19 cellular contexts compared by ENCODE assay signal in the genomic region with DNA sequence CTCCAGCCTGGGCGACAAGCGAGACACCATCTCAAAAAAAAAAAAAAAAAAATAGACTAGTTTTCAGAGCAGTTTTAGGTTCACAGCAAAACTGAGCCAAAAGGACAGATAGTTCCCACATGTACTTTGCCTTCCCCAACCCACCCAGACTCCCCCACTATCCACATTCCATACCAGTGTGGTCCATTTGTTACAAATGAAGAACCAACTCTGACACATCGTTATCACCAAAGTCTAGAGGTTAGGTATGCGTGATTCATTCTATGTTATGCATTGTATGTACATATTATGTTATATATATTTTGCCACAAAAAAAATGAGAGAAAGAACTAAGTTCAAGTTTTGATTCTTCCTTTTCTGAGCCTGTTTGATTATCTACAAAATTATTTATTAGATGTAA. TPM values are rescaled to one million over a fixed set of nuclear protein-coding genes. Genes with fewer than 3 reads are reported as not detected.
DNase-seq lines count a peak whose midpoint lies in the region; ATAC-seq and TF ChIP-seq lines count a peak whose summit lies in the region.
"Had no signal": no experiment of that assay in that cellular context is flagged by ENCODE, and none has a peak within 500 bp of the region (broad histone marks: within the 10 kb centered on the region; RNA-seq: fewer than 3 reads in every experiment).

No MANE protein-coding gene starts in this region.

- no peak for TF ChIP-seq CTCF in fibroblast of pulmonary artery (IDR thresholded peaks at IDR 0.05; ENCODE audit: low read length, missing control alignments)
- TF ChIP-seq CTCF in GM23338 (conservative IDR thresholded peaks at IDR 0.05; ENCODE audit: low read depth in 2 of 2): no peak

- H3K27ac Mint-ChIP-seq in activated T-cell treated with anti-CD3 and anti-CD28 coated beads, Interleukin-2, amount 50 U/mL, for 24 hours: peak overlapping the region; percentile 64
- no peak overlapping the region for H3K27ac Mint-ChIP-seq in GM23338

- peaks cover 32% of the 10 kb centered on the region; the same call in 1 of the 2 replicates for H3K36me3 ChIP-seq in GM23338 (ENCODE audit: insufficient read depth)
- peaks cover 0 to 3% of the 10 kb centered on the region in 2 donors for H3K36me3 ChIP-seq in aorta (ENCODE audit: control insufficient read depth in 1 of 2, insufficient read depth in 2 of 2, low read length in 1 of 2)

- H3K27ac ChIP-seq in GM23338 (ENCODE audit: low read depth) (no peak overlapping the region), aorta (ENCODE audit: low read depth in 1 of 2, low read length in 2 of 2) (no peak overlapping the region)
- H3K27ac ChIP-seq: 22Rv1 had no signal

- no peaks in the 10 kb centered on the region for H3K27me3 Mint-ChIP-seq in activated T-cell treated with anti-CD3 and anti-CD28 coated beads, Interleukin-2, amount 50 U/mL, for 24 hours
- H3K27me3 Mint-ChIP-seq in GM23338 (ENCODE audit: insufficient read depth, low read depth, poor library complexity): no peaks in the 10 kb centered on the region

- H3K27me3 ChIP-seq in GM23338 (ENCODE audit: insufficient read depth): no peaks in the 10 kb centered on the region
- H3K27me3 ChIP-seq in aorta (ENCODE audit: control insufficient read depth in 1 of 2, insufficient read depth in 2 of 2, low read length in 1 of 2): no peaks in the 10 kb centered on the region

- ATAC-seq in GM23338: no peak
- no peak for ATAC-seq in aorta (ENCODE audit: low FRiP score)
- ATAC-seq in GM21360 (IDR thresholded peaks at IDR 0.05; ENCODE audit: unreplicated experiment): no peak
- ATAC-seq: PC-3 had no signal

- no peak overlapping the region for H3K4me3 ChIP-seq in fibroblast of pulmonary artery (replicated peaks; ENCODE audit: low read depth, low read length)
- no peak overlapping the region for H3K4me3 ChIP-seq in GM23338
- H3K4me3 ChIP-seq in aorta (ENCODE audit: low read length in 2 of 2): no peak overlapping the region
- H3K4me3 ChIP-seq: HAP-1 had no signal

- no peaks in the 10 kb centered on the region for H3K9me3 Mint-ChIP-seq in activated T-cell treated with anti-CD3 and anti-CD28 coated beads, Interleukin-2, amount 50 U/mL, for 24 hours
- H3K9me3 Mint-ChIP-seq in GM23338: no peaks in the 10 kb centered on the region
- H3K9me3 Mint-ChIP-seq: CD14-positive monocyte had no signal

- H3K9me2 ChIP-seq in GM23338 (ENCODE audit: insufficient read depth): no peaks in the 10 kb centered on the region

- H3K4me1 ChIP-seq in GM23338 (ENCODE audit: insufficient read depth) (no peaks in the 10 kb centered on the region), aorta (ENCODE audit: control insufficient read depth in 1 of 2, insufficient read depth in 2 of 2, low read length in 2 of 2) (peaks cover 0 to 2% of the 10 kb centered on the region in 2 donors)

- no peaks in the 10 kb centered on the region; the same call in none of the 2 replicates for H4K20me1 ChIP-seq in GM23338 (replicated peaks; ENCODE audit: insufficient read depth)

- H3K9me3 ChIP-seq in aorta (ENCODE audit: control insufficient read depth, low read length): no peaks in the 10 kb centered on the region
- H3K9me3 ChIP-seq: HAP-1 had no signal

- H3K4me3 Mint-ChIP-seq in activated T-cell treated with anti-CD3 and anti-CD28 coated beads, Interleukin-2, amount 50 U/mL, for 24 hours: no peak overlapping the region
- H3K4me3 Mint-ChIP-seq in GM23338: no peak overlapping the region
- H3K4me3 Mint-ChIP-seq: CD14-positive monocyte had no signal

- H3K4me2 ChIP-seq in GM23338: no peak overlapping the region

- peaks cover 69% of the 10 kb centered on the region for H3K36me3 Mint-ChIP-seq in activated T-cell treated with anti-CD3 and anti-CD28 coated beads, Interleukin-2, amount 50 U/mL, for 24 hours (ENCODE audit: low read depth)
- peaks cover 48% of the 10 kb centered on the region for H3K36me3 Mint-ChIP-seq in GM23338 (ENCODE audit: low read depth)

- H3K79me2 ChIP-seq in GM23338 (replicated peaks; ENCODE audit: insufficient read depth): peaks cover 17% of the 10 kb centered on the region

- no peak overlapping the region for H2AFZ ChIP-seq in GM23338

- no peak for DNase-seq in activated T-cell treated with anti-CD3 and anti-CD28 coated beads, Interleukin-2, amount 50 U/mL, for 24 hours
- no peak for DNase-seq in activated T-cell treated with anti-CD3 and anti-CD28 coated beads for 4 hours
- peak; percentile 74 for DNase-seq in amniotic epithelial cell (ENCODE audit: low read depth)
- DNase-seq in fibroblast of pulmonary artery (ENCODE audit: low read depth): peak; percentile 29
- no peak for DNase-seq in GM23338 (ENCODE audit: low spot score)
- no peak for DNase-seq in aorta
- DNase-seq in dermis blood vessel endothelial cell: no peak
- DNase-seq: DMS79 treated with DMSO at 0.1 percent for 48 hours, NCI-H1694 treated with DMSO at 0.1 percent for 48 hours, NCI-H510A, NCI-H774, RPMI8226 had no signal

- intact Hi-C loops in aorta (cut with DNase I): loop anchor here in 1 of 2 donors (10.0 kb wide), 1 partner anchor 92 kb away; no protein-coding TSS in a partner anchor

- peaks cover 47% of the 10 kb centered on the region for H3K4me1 Mint-ChIP-seq in activated T-cell treated with anti-CD3 and anti-CD28 coated beads, Interleukin-2, amount 50 U/mL, for 24 hours (ENCODE audit: low read depth)
- H3K4me1 Mint-ChIP-seq in GM23338: 0 out of 3 replicates have a peak, but pooled peaks cover 5% of the 10 kb centered on the region

- WGBS in aorta, 2 donors: 78 to 96% methylated on average over 4 of the region's 4 CpGs

- no peaks in the 10 kb centered on the region for H3F3A ChIP-seq in GM23338 (replicated peaks; ENCODE audit: low read depth)

TF ChIP-seq in GM23338, 12 proteins besides CTCF, POLR2A, EP300 and RAD21 (continues in another document):
- no peak for TF ChIP-seq CREB1 (CRISPR knock-in tag; IDR thresholded peaks at IDR 0.05; ENCODE audit: low read depth)
- no peak for TF ChIP-seq POLR2AphosphoS5 (IDR thresholded peaks at IDR 0.05; ENCODE audit: low read depth)
- TF ChIP-seq, protein P1, sequence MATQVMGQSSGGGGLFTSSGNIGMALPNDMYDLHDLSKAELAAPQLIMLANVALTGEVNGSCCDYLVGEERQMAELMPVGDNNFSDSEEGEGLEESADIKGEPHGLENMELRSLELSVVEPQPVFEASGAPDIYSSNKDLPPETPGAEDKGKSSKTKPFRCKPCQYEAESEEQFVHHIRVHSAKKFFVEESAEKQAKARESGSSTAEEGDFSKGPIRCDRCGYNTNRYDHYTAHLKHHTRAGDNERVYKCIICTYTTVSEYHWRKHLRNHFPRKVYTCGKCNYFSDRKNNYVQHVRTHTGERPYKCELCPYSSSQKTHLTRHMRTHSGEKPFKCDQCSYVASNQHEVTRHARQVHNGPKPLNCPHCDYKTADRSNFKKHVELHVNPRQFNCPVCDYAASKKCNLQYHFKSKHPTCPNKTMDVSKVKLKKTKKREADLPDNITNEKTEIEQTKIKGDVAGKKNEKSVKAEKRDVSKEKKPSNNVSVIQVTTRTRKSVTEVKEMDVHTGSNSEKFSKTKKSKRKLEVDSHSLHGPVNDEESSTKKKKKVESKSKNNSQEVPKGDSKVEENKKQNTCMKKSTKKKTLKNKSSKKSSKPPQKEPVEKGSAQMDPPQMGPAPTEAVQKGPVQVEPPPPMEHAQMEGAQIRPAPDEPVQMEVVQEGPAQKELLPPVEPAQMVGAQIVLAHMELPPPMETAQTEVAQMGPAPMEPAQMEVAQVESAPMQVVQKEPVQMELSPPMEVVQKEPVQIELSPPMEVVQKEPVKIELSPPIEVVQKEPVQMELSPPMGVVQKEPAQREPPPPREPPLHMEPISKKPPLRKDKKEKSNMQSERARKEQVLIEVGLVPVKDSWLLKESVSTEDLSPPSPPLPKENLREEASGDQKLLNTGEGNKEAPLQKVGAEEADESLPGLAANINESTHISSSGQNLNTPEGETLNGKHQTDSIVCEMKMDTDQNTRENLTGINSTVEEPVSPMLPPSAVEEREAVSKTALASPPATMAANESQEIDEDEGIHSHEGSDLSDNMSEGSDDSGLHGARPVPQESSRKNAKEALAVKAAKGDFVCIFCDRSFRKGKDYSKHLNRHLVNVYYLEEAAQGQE (IDR thresholded peaks at IDR 0.05; ENCODE audit: unreplicated experiment): no peak
- no peak for TF ChIP-seq EZH2 (IDR thresholded peaks at IDR 0.05; ENCODE audit: low read depth, unreplicated experiment)

RNA-seq across cellular contexts. Expression of a gene that starts 3.5 kb away (rescaled TPM):
- total RNA-seq in GM23338 (2014; rRNA removed; shearing (Covaris generic)): 19.1 and 23.3 TPM in 2 replicates
- polyA plus RNA-seq in GM23338 (2016; fragmentation: Nextera tagmentation; extraction: Ambion mirVana) (21.0 TPM in 2 replicates), aorta (10 to 100 TPM; 16.5 to 17.8 TPM)
- total RNA-seq in aorta (10 to 100 TPM; 22.1 to 27.6 TPM), dermis blood vessel endothelial cell (23.9 and 34.2 TPM in 2 replicates)

RNA-seq across cellular contexts. Expression of a gene that starts 7.6 kb away (rescaled TPM):
- total RNA-seq in GM23338 (2014; rRNA removed; shearing (Covaris generic)): 0.14 TPM in 1 of 2 replicates, not detected in the other
- polyA plus RNA-seq in GM23338 (2016; fragmentation: Nextera tagmentation; extraction: Ambion mirVana) (0.14 and 0.18 TPM in 2 replicates), aorta (not detected)
- total RNA-seq in aorta (not detected), dermis blood vessel endothelial cell (not detected in 2 replicates)
- total RNA-seq: LHCN-M2, PC-3 had no signal
- polyA plus RNA-seq: AG04450, CD14-positive monocyte had no signal

RNA-seq across cellular contexts. Expression of a gene that starts 39.2 kb away (rescaled TPM):
- 31.2 and 39.5 TPM in 2 replicates for total RNA-seq in GM23338 (2014; rRNA removed; shearing (Covaris generic))
- polyA plus RNA-seq in GM23338 (2016; fragmentation: Nextera tagmentation; extraction: Ambion mirVana): 167 and 186 TPM in 2 replicates
- 10 to 100 TPM; 21.3 to 24.1 TPM for total RNA-seq in aorta
- 10 to 100 TPM; 57.6 to 76.5 TPM for polyA plus RNA-seq in aorta
- total RNA-seq in dermis blood vessel endothelial cell: 29.8 and 45.9 TPM in 2 replicates

RNA-seq across cellular contexts. Expression of a gene that starts 52.4 kb away (rescaled TPM):
- 33.9 and 40.4 TPM in 2 replicates for total RNA-seq in GM23338 (2014; rRNA removed; shearing (Covaris generic))
- polyA plus RNA-seq in GM23338 (2016; fragmentation: Nextera tagmentation; extraction: Ambion mirVana): 89.7 and 106 TPM in 2 replicates
- total RNA-seq in aorta: 10 to 100 TPM; 32.4 to 33.2 TPM
- polyA plus RNA-seq in aorta: 10 to 100 TPM; 32.3 to 43.5 TPM
- total RNA-seq in dermis blood vessel endothelial cell: 23.7 and 25.4 TPM in 2 replicates

Comparison
In these comparisons a context has a peak if more than half of its experiments do, and no peak if none do; other contexts are left out.
1. DNase-seq: peak in amniotic epithelial cell (single experiment) and fibroblast of pulmonary artery (single experiment); none in activated T-cell treated with anti-CD3 and anti-CD28 coated beads, Interleukin-2, amount 50 U/mL, for 24 hours (single experiment), activated T-cell treated with anti-CD3 and anti-CD28 coated beads for 4 hours (single experiment), GM23338 (single experiment), aorta (0 of 2) and dermis blood vessel endothelial cell (single experiment).